Comparison of ENCODE assay signal across 1 cellular context in genomic region chr19:55216461-55217198, GRCh38.
TF ChIP-seq lines count a peak whose summit lies in the region.

No MANE protein-coding gene starts in this region.

TF ChIP-seq in HEK293, 187 proteins besides CTCF, POLR2A, EP300 and RAD21 (continued from another document and continues in another):
- TF ChIP-seq PRDM2 (tag by site-specific recombination; IDR thresholded peaks at IDR 0.05; ENCODE audit: borderline replicate concordance): no peak
- TF ChIP-seq ZNF146 (tag by site-specific recombination; IDR thresholded peaks at IDR 0.05): no peak
- peak; percentile 73 for TF ChIP-seq ZIC2 (tag by site-specific recombination; IDR thresholded peaks at IDR 0.05)
- no peak for TF ChIP-seq ZNF202 (tag by site-specific recombination; IDR thresholded peaks at IDR 0.05; ENCODE audit: borderline replicate concordance)
- TF ChIP-seq PRDM1 (tag by site-specific recombination; IDR thresholded peaks at IDR 0.05): no peak
- peak; percentile 94 for TF ChIP-seq SCRT2 (tag by site-specific recombination; IDR thresholded peaks at IDR 0.05)
- no peak for TF ChIP-seq ZNF292 (tag by site-specific recombination; IDR thresholded peaks at IDR 0.05; ENCODE audit: borderline replicate concordance, low read depth)
- peak; percentile 80 for TF ChIP-seq IKZF3 (tag by site-specific recombination; IDR thresholded peaks at IDR 0.05)
- no peak for TF ChIP-seq ZNF621 (tag by site-specific recombination; IDR thresholded peaks at IDR 0.05)
- peak; percentile 93 for TF ChIP-seq ZBTB17 (tag by site-specific recombination; IDR thresholded peaks at IDR 0.05)
- TF ChIP-seq ZNF266 (tag by site-specific recombination; IDR thresholded peaks at IDR 0.05; ENCODE audit: low read depth): no peak
- TF ChIP-seq PBX3 (CRISPR knock-in tag; IDR thresholded peaks at IDR 0.05): peak; percentile 92
- peak; percentile 87 for TF ChIP-seq ZSCAN30 (tag by site-specific recombination; IDR thresholded peaks at IDR 0.05)
- TF ChIP-seq ZNF366 (tag by site-specific recombination; conservative IDR thresholded peaks at IDR 0.05): peak; percentile 81
- peak; percentile 98 for TF ChIP-seq ZSCAN18 (tag by site-specific recombination; IDR thresholded peaks at IDR 0.05)
- peak; percentile 40 for TF ChIP-seq ZNF623 (tag by site-specific recombination; IDR thresholded peaks at IDR 0.05)
- TF ChIP-seq ZFP69B (tag by site-specific recombination; IDR thresholded peaks at IDR 0.05): peak; percentile 91
- TF ChIP-seq ZNF280C (tag by site-specific recombination; IDR thresholded peaks at IDR 0.05): no peak
- 0 out of 2 replicates have a peak, but pooled peaks have one; percentile 49 for TF ChIP-seq ZNF501 (tag by site-specific recombination; IDR thresholded peaks at IDR 0.05)
- no peak for TF ChIP-seq ZNF544 (tag by site-specific recombination; IDR thresholded peaks at IDR 0.05)
- TF ChIP-seq ZNF837 (tag by site-specific recombination; IDR thresholded peaks at IDR 0.05): no peak
- no peak for TF ChIP-seq ZNF514 (tag by site-specific recombination; IDR thresholded peaks at IDR 0.05)
- no peak for TF ChIP-seq HOXA7 (CRISPR knock-in tag; IDR thresholded peaks at IDR 0.05; ENCODE audit: borderline replicate concordance)
- TF ChIP-seq ZBTB49 (tag by site-specific recombination; IDR thresholded peaks at IDR 0.05; ENCODE audit: low read depth): no peak
- TF ChIP-seq YY2 (tag by site-specific recombination; IDR thresholded peaks at IDR 0.05): peak; percentile 75
- TF ChIP-seq ZBTB44 (tag by site-specific recombination; IDR thresholded peaks at IDR 0.05): peak; percentile 76; the same call in 1 of the 2 replicates
- 0 out of 2 replicates have a peak, but pooled peaks have one; percentile 32 for TF ChIP-seq ZNF610 (tag by site-specific recombination; IDR thresholded peaks at IDR 0.05; ENCODE audit: borderline replicate concordance)
- no peak for TF ChIP-seq ZNF433 (tag by site-specific recombination; IDR thresholded peaks at IDR 0.05; ENCODE audit: low read depth)
- TF ChIP-seq ZNF423 (tag by site-specific recombination; IDR thresholded peaks at IDR 0.05): no peak
- TF ChIP-seq KLF8 (tag by site-specific recombination; IDR thresholded peaks at IDR 0.05): peak; percentile 89
- no peak; the same call in 1 of the 2 replicates for TF ChIP-seq MZF1 (tag by site-specific recombination; IDR thresholded peaks at IDR 0.05; ENCODE audit: borderline replicate concordance)
- no peak for TF ChIP-seq ZNF777 (tag by site-specific recombination; IDR thresholded peaks at IDR 0.05; ENCODE audit: borderline replicate concordance)
- no peak for TF ChIP-seq ZNF157 (tag by site-specific recombination; IDR thresholded peaks at IDR 0.05)
- no peak for TF ChIP-seq ZNF701 (tag by site-specific recombination; IDR thresholded peaks at IDR 0.05)
- no peak for TF ChIP-seq ZNF362 (tag by site-specific recombination; IDR thresholded peaks at IDR 0.05)
- TF ChIP-seq ZBTB7A (tag by site-specific recombination; IDR thresholded peaks at IDR 0.05; ENCODE audit: low read depth): peak; percentile 82
- peak; percentile 73; the same call in 1 of the 2 replicates for TF ChIP-seq ZNF341 (tag by site-specific recombination; IDR thresholded peaks at IDR 0.05; ENCODE audit: low read depth)
- no peak for TF ChIP-seq MYNN (tag by site-specific recombination; IDR thresholded peaks at IDR 0.05; ENCODE audit: borderline replicate concordance)
- TF ChIP-seq ZFP41 (tag by site-specific recombination; IDR thresholded peaks at IDR 0.05; ENCODE audit: borderline replicate concordance): no peak
- TF ChIP-seq ZFP37 (tag by site-specific recombination; IDR thresholded peaks at IDR 0.05): peak; percentile 48; the same call in 1 of the 2 replicates
- TF ChIP-seq BCL6B (tag by site-specific recombination; IDR thresholded peaks at IDR 0.05): peak; percentile 56
- TF ChIP-seq ZNF19 (tag by site-specific recombination; IDR thresholded peaks at IDR 0.05; ENCODE audit: low read depth): no peak
- TF ChIP-seq ZNF24 (tag by site-specific recombination; IDR thresholded peaks at IDR 0.05): peak; percentile 96
- no peak for TF ChIP-seq ELK4 (IDR thresholded peaks at IDR 0.05; ENCODE audit: borderline replicate concordance, low read depth, low read length)
- no peak for TF ChIP-seq FEZF1 (tag by site-specific recombination; IDR thresholded peaks at IDR 0.05)
